In genomic region chr16:75085556-75085955, GRCh38 we compare ENCODE assay signal across 28 cellular contexts. TPM values are rescaled to one million over a fixed set of nuclear protein-coding genes. Genes with fewer than 3 reads are reported as not detected.
A peak's percentile ranks its signal among the peaks of the same experiment; 100 is the strongest.
DNase-seq lines count a peak whose midpoint lies in the region; ATAC-seq and TF ChIP-seq lines count a peak whose summit lies in the region.
"Had no signal": no experiment of that assay in that cellular context is flagged by ENCODE, and none has a peak within 500 bp of the region (broad histone marks: within the 10 kb centered on the region; RNA-seq: fewer than 3 reads in every experiment).

No MANE protein-coding gene starts in this region.

- H3K4me3 Mint-ChIP-seq in natural killer cell treated with Interleukin-12 subunit alpha and Interleukin-12 subunit beta and Interleukin-15 and Interleukin-18, amount 100 ng/mL, for 72 hours: no peak overlapping the region
- H3K4me3 Mint-ChIP-seq in natural killer cell: no peak overlapping the region
- no peak overlapping the region for H3K4me3 Mint-ChIP-seq in nephron
- H3K4me3 Mint-ChIP-seq: activated B cell treated with CpG ODN at 0.5 μM for 24 hours; activated CD8-positive, alpha-beta memory T cell treated with anti-CD3 and anti-CD28 coated beads, Interleukin-2, amount 10 ng/mL, durations not matched to agents 7 days and 5 days; activated T-helper 1 cell treated with anti-CD3 and anti-CD28 coated beads, Interleukin-12 subunit alpha, Interleukin-12 subunit beta, Interleukin-2, Interleukin-4 antibody, amounts not matched to agents 30 ng/mL and 10 ng/mL and 1 ng/mL, durations not matched to agents 14 hours and 24 hours and 36 hours; IgD-negative memory B cell had no signal

- no peak overlapping the region for H3K4me3 ChIP-seq in H7 (ENCODE audit: insufficient read depth, low read depth, low read length)
- H3K4me3 ChIP-seq: GM12878, hepatocyte, tibial artery had no signal

- H3K36me3 ChIP-seq in H7 (replicated peaks; ENCODE audit: control insufficient read depth, insufficient read depth, low read length): no peaks in the 10 kb centered on the region
- H3K36me3 ChIP-seq: BE2C, tibial artery had no signal

- no peaks in the 10 kb centered on the region for H3K27me3 ChIP-seq in H7 (ENCODE audit: control insufficient read depth, insufficient read depth, low read length)
- H3K27me3 ChIP-seq: BE2C, foreskin keratinocyte, hepatocyte, tibial artery had no signal

- peaks cover 3% of the 10 kb centered on the region for H3K9me3 Mint-ChIP-seq in natural killer cell treated with Interleukin-12 subunit alpha and Interleukin-12 subunit beta and Interleukin-15 and Interleukin-18, amount 100 ng/mL, for 72 hours
- H3K9me3 Mint-ChIP-seq in natural killer cell (no peaks in the 10 kb centered on the region), nephron (no peaks in the 10 kb centered on the region)
- H3K9me3 Mint-ChIP-seq: activated B cell treated with CpG ODN at 0.5 μM for 24 hours; activated T-helper 1 cell treated with anti-CD3 and anti-CD28 coated beads, Interleukin-12 subunit alpha, Interleukin-12 subunit beta, Interleukin-2, Interleukin-4 antibody, amounts not matched to agents 30 ng/mL and 10 ng/mL and 1 ng/mL, durations not matched to agents 14 hours and 24 hours and 36 hours had no signal

- peak overlapping the region; percentile 31 for H3K27ac ChIP-seq in VCaP
- H3K27ac ChIP-seq: foreskin keratinocyte, hepatocyte, tibial artery had no signal

- TF ChIP-seq CTCF in natural killer cell (IDR thresholded peaks at IDR 0.05): no peak
- TF ChIP-seq CTCF in VCaP (conservative IDR thresholded peaks at IDR 0.05): no peak
- no peak for TF ChIP-seq CTCF in nephron (IDR thresholded peaks at IDR 0.05; ENCODE audit: unreplicated experiment in 3 of 3)

- ATAC-seq in natural killer cell treated with Interleukin-12 subunit alpha and Interleukin-12 subunit beta and Interleukin-15 and Interleukin-18, amount 100 ng/mL, for 72 hours: no peak
- ATAC-seq in natural killer cell: no peak
- ATAC-seq in HG03469 (IDR thresholded peaks at IDR 0.05; ENCODE audit: unreplicated experiment): no peak
- ATAC-seq: activated CD8-positive, alpha-beta memory T cell treated with anti-CD3 and anti-CD28 coated beads, Interleukin-2, amount 10 ng/mL, durations not matched to agents 7 days and 5 days; foreskin keratinocyte; GM12878; Panc1; stimulated activated naive CD8-positive, alpha-beta T cell treated with anti-CD3 and anti-CD28 coated beads, Interleukin-15, Interleukin-2, amounts not matched to agents 100 U/mL and 50 U/mL, for 24 hours had no signal

- H3K4me1 Mint-ChIP-seq in natural killer cell treated with Interleukin-12 subunit alpha and Interleukin-12 subunit beta and Interleukin-15 and Interleukin-18, amount 100 ng/mL, for 72 hours (ENCODE audit: low read depth in 2 of 2): peaks cover 45 to 50% of the 10 kb centered on the region in 2 donors
- H3K4me1 Mint-ChIP-seq in natural killer cell: no peaks in the 10 kb centered on the region
- H3K4me1 Mint-ChIP-seq in nephron: peaks cover 78% of the 10 kb centered on the region

- no peak for DNase-seq in natural killer cell treated with Interleukin-12 subunit alpha and Interleukin-12 subunit beta and Interleukin-15 and Interleukin-18, amount 100 ng/mL, for 72 hours (ENCODE audit: low spot score)
- DNase-seq in natural killer cell (no peak), H7 (no peak), kidney tubule cell (ENCODE audit: low spot score) (no peak), NCI-H446 (lab: John Stamatoyannopoulos, UW) (no peak)
- DNase-seq: activated B cell treated with CpG ODN at 0.5 μM for 24 hours; activated CD8-positive, alpha-beta memory T cell treated with anti-CD3 and anti-CD28 coated beads, Interleukin-2, amount 10 ng/mL, durations not matched to agents 7 days and 5 days; activated naive CD4-positive, alpha-beta T cell treated with anti-CD3 and anti-CD28 coated beads, Interleukin-2, amount 50 U/mL, for 16 hours; amygdala; BE2C; COR-L47; DMS79 treated with DMSO at 0.1 percent for 48 hours; foreskin keratinocyte; NCI-H1105; NCI-H1930; NCI-H526 treated with DMSO at 0.1 percent for 48 hours; SHP77; stimulated activated naive CD8-positive, alpha-beta T cell treated with anti-CD3 and anti-CD28 coated beads, Interleukin-15, Interleukin-2, amounts not matched to agents 100 U/mL and 50 U/mL, for 24 hours; T1000; tibial artery had no signal

- peak overlapping the region; percentile 41 to 83 for H3K27ac Mint-ChIP-seq in natural killer cell treated with Interleukin-12 subunit alpha and Interleukin-12 subunit beta and Interleukin-15 and Interleukin-18, amount 100 ng/mL, for 72 hours
- H3K27ac Mint-ChIP-seq in natural killer cell (no peak overlapping the region), nephron (peak overlapping the region; percentile 29 to 46 (median 34))
- H3K27ac Mint-ChIP-seq: activated B cell treated with CpG ODN at 0.5 μM for 24 hours; activated CD8-positive, alpha-beta memory T cell treated with anti-CD3 and anti-CD28 coated beads, Interleukin-2, amount 10 ng/mL, durations not matched to agents 7 days and 5 days; activated T-helper 1 cell treated with anti-CD3 and anti-CD28 coated beads, Interleukin-12 subunit alpha, Interleukin-12 subunit beta, Interleukin-2, Interleukin-4 antibody, amounts not matched to agents 30 ng/mL and 10 ng/mL and 1 ng/mL, durations not matched to agents 14 hours and 24 hours and 36 hours; IgD-negative memory B cell had no signal

- intact Hi-C loops in natural killer cell (cut with micrococcal nuclease): no loop called here

- peaks cover 6% of the 10 kb centered on the region for H3K36me3 Mint-ChIP-seq in natural killer cell treated with Interleukin-12 subunit alpha and Interleukin-12 subunit beta and Interleukin-15 and Interleukin-18, amount 100 ng/mL, for 72 hours
- no peaks in the 10 kb centered on the region for H3K36me3 Mint-ChIP-seq in natural killer cell
- peaks cover 10% of the 10 kb centered on the region for H3K36me3 Mint-ChIP-seq in nephron (ENCODE audit: low read depth)
- H3K36me3 Mint-ChIP-seq: IgD-negative memory B cell had no signal

- H3K27me3 Mint-ChIP-seq in natural killer cell treated with Interleukin-12 subunit alpha and Interleukin-12 subunit beta and Interleukin-15 and Interleukin-18, amount 100 ng/mL, for 72 hours: no peaks in the 10 kb centered on the region
- H3K27me3 Mint-ChIP-seq in natural killer cell (ENCODE audit: low read depth in 2 of 2): peaks cover 12 to 42% of the 10 kb centered on the region in 2 donors
- no peaks in the 10 kb centered on the region for H3K27me3 Mint-ChIP-seq in nephron (ENCODE audit: low read depth)
- H3K27me3 Mint-ChIP-seq: activated CD8-positive, alpha-beta memory T cell treated with anti-CD3 and anti-CD28 coated beads, Interleukin-2, amount 10 ng/mL, durations not matched to agents 7 days and 5 days had no signal

RNA-seq across cellular contexts. Expression of gene LDHD, which starts 31.0 kb away (rescaled TPM):
- 1 to 10 TPM in 1 of 2 donors, under 1 TPM in 1; 0.19 to 1.1 TPM for total RNA-seq in natural killer cell treated with Interleukin-12 subunit alpha and Interleukin-12 subunit beta and Interleukin-15 and Interleukin-18, amount 100 ng/mL, for 72 hours
- 1 to 10 TPM in 1 of 3 donors, under 1 TPM in 1, not detected in 1; 0.12 to 1.3 TPM for total RNA-seq in natural killer cell
- total RNA-seq in H7 (2014; rRNA removed; shearing (Covaris generic)): 10.4 and 13.7 TPM in 2 replicates
- total RNA-seq: activated B cell treated with CpG ODN at 0.5 μM for 24 hours; activated CD8-positive, alpha-beta memory T cell treated with anti-CD3 and anti-CD28 coated beads, Interleukin-2, amount 10 ng/mL, durations not matched to agents 7 days and 5 days had no signal

Comparison
In these comparisons a context has a peak if more than half of its experiments do, and no peak if none do; other contexts are left out.
1. H3K27ac Mint-ChIP-seq: peak in natural killer cell treated with Interleukin-12 subunit alpha and Interleukin-12 subunit beta and Interleukin-15 and Interleukin-18, amount 100 ng/mL, for 72 hours (2 of 2) and nephron (3 of 3); none in natural killer cell (0 of 2).